In the genomic region with DNA sequence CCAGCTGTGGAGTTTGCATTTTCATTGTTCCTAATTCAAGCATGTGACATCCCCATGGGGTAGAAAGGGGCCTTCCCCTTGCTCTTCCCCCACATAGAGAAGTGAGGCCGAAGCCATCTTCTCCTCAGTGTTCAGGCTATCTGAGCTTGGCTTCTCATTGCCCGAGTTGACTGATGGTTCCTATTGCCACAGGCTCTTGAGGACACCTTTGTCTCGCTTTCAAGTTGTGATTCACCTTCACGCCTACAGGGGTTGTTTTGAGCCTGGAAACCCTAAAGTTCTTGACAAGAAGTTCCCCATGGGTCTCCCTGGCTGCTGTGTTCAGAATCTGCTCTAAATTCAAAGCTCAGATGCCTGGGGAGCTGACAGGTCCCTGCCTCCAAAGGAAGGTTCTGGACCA, we compare ENCODE assay signal across 1 cellular context.
TF ChIP-seq lines count a peak whose summit lies in the region.

No MANE protein-coding gene starts in this region.

TF ChIP-seq in GM23338, 12 proteins besides CTCF, POLR2A, EP300 and RAD21 (continued from another document):
- TF ChIP-seq, protein P1, sequence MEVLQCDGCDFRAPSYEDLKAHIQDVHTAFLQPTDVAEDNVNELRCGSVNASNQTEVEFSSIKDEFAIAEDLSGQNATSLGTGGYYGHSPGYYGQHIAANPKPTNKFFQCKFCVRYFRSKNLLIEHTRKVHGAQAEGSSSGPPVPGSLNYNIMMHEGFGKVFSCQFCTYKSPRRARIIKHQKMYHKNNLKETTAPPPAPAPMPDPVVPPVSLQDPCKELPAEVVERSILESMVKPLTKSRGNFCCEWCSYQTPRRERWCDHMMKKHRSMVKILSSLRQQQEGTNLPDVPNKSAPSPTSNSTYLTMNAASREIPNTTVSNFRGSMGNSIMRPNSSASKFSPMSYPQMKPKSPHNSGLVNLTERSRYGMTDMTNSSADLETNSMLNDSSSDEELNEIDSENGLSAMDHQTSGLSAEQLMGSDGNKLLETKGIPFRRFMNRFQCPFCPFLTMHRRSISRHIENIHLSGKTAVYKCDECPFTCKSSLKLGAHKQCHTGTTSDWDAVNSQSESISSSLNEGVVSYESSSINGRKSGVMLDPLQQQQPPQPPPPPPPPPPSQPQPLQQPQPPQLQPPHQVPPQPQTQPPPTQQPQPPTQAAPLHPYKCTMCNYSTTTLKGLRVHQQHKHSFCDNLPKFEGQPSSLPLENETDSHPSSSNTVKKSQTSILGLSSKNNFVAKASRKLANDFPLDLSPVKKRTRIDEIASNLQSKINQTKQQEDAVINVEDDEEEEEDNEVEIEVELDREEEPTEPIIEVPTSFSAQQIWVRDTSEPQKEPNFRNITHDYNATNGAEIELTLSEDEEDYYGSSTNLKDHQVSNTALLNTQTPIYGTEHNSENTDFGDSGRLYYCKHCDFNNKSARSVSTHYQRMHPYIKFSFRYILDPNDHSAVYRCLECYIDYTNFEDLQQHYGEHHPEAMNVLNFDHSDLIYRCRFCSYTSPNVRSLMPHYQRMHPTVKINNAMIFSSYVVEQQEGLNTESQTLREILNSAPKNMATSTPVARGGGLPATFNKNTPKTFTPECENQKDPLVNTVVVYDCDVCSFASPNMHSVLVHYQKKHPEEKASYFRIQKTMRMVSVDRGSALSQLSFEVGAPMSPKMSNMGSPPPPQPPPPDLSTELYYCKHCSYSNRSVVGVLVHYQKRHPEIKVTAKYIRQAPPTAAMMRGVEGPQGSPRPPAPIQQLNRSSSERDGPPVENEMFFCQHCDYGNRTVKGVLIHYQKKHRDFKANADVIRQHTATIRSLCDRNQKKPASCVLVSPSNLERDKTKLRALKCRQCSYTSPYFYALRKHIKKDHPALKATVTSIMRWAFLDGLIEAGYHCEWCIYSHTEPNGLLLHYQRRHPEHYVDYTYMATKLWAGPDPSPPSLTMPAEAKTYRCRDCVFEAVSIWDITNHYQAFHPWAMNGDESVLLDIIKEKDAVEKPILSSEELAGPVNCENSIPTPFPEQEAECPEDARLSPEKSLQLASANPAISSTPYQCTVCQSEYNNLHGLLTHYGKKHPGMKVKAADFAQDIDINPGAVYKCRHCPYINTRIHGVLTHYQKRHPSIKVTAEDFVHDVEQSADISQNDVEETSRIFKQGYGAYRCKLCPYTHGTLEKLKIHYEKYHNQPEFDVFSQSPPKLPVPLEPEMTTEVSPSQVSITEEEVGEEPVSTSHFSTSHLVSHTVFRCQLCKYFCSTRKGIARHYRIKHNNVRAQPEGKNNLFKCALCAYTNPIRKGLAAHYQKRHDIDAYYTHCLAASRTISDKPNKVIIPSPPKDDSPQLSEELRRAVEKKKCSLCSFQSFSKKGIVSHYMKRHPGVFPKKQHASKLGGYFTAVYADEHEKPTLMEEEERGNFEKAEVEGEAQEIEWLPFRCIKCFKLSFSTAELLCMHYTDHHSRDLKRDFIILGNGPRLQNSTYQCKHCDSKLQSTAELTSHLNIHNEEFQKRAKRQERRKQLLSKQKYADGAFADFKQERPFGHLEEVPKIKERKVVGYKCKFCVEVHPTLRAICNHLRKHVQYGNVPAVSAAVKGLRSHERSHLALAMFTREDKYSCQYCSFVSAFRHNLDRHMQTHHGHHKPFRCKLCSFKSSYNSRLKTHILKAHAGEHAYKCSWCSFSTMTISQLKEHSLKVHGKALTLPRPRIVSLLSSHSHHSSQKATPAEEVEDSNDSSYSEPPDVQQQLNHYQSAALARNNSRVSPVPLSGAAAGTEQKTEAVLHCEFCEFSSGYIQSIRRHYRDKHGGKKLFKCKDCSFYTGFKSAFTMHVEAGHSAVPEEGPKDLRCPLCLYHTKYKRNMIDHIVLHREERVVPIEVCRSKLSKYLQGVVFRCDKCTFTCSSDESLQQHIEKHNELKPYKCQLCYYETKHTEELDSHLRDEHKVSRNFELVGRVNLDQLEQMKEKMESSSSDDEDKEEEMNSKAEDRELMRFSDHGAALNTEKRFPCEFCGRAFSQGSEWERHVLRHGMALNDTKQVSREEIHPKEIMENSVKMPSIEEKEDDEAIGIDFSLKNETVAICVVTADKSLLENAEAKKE (CRISPR knock-in tag; IDR thresholded peaks at IDR 0.05) = no peak
- no peak for TF ChIP-seq CREB1 (CRISPR knock-in tag; IDR thresholded peaks at IDR 0.05; ENCODE audit: low read depth)
- TF ChIP-seq, protein P2, sequence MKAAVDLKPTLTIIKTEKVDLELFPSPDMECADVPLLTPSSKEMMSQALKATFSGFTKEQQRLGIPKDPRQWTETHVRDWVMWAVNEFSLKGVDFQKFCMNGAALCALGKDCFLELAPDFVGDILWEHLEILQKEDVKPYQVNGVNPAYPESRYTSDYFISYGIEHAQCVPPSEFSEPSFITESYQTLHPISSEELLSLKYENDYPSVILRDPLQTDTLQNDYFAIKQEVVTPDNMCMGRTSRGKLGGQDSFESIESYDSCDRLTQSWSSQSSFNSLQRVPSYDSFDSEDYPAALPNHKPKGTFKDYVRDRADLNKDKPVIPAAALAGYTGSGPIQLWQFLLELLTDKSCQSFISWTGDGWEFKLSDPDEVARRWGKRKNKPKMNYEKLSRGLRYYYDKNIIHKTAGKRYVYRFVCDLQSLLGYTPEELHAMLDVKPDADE (IDR thresholded peaks at IDR 0.05) = no peak
- TF ChIP-seq, protein P3, sequence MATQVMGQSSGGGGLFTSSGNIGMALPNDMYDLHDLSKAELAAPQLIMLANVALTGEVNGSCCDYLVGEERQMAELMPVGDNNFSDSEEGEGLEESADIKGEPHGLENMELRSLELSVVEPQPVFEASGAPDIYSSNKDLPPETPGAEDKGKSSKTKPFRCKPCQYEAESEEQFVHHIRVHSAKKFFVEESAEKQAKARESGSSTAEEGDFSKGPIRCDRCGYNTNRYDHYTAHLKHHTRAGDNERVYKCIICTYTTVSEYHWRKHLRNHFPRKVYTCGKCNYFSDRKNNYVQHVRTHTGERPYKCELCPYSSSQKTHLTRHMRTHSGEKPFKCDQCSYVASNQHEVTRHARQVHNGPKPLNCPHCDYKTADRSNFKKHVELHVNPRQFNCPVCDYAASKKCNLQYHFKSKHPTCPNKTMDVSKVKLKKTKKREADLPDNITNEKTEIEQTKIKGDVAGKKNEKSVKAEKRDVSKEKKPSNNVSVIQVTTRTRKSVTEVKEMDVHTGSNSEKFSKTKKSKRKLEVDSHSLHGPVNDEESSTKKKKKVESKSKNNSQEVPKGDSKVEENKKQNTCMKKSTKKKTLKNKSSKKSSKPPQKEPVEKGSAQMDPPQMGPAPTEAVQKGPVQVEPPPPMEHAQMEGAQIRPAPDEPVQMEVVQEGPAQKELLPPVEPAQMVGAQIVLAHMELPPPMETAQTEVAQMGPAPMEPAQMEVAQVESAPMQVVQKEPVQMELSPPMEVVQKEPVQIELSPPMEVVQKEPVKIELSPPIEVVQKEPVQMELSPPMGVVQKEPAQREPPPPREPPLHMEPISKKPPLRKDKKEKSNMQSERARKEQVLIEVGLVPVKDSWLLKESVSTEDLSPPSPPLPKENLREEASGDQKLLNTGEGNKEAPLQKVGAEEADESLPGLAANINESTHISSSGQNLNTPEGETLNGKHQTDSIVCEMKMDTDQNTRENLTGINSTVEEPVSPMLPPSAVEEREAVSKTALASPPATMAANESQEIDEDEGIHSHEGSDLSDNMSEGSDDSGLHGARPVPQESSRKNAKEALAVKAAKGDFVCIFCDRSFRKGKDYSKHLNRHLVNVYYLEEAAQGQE (IDR thresholded peaks at IDR 0.05; ENCODE audit: unreplicated experiment) = no peak
- no peak for TF ChIP-seq ZNF331 (CRISPR knock-in tag; IDR thresholded peaks at IDR 0.05; ENCODE audit: low read depth)
